8 cellular contexts compared by ENCODE assay signal in the genomic region with DNA sequence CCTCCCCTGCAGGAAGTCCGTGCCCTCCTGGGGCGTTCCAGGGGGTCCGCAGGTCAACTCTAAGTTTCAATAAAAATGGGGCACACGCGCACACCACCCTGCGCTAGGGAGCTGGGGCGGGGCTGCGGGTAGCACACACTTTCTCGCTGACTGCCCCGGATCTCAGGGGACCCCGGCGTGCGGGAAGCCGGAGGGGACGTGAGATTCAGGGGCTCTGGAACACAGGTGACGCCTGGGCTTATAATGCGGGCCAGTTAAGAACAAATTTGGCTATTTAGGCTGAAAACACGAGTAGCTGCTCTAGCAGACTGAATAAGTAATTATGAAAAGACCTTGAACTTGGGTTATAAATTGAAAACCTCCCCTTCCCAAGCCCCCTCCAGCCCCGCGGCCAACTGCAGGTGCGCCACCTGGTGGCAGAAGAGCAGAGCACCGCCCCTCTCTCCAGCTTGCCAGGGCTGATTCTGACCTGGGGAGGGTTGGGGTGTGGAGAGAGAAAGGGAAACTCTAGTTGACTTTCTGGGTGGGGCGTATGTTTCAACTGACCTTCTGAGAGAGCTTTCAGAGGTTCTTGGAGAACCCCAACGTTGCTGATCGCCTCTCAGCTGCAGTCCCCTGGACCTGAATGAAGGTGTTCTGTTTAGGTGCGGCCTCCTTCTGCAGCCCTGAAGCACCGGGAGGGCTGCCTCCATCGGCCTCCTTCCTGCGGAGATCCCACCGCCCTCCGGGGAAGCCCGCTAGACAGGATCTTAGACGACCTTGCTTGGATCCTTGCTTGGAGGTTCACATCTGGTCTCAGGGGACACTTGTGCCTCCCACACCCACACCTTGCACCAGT.
DNase-seq lines count a peak whose midpoint lies in the region; ATAC-seq and TF ChIP-seq lines count a peak whose summit lies in the region.

No MANE protein-coding gene starts in this region.

- H3K79me2 ChIP-seq in hepatocyte, result no peaks in the 10 kb centered on the region

- ATAC-seq in HG03175 (IDR thresholded peaks at IDR 0.05; ENCODE audit: unreplicated experiment), result peak; percentile 65

- H3K9me3 ChIP-seq in hepatocyte (ENCODE audit: low read depth), result no peaks in the 10 kb centered on the region

- TF ChIP-seq CTCF in hepatocyte (IDR thresholded peaks at IDR 0.05; ENCODE audit: poor library complexity) (peak; percentile 92), lower leg skin (IDR thresholded peaks at IDR 0.05) (no peak)

- no peak overlapping the region for H3K27ac ChIP-seq in hepatocyte

- no peaks in the 10 kb centered on the region for H3K27me3 ChIP-seq in hepatocyte

- WGBS in hepatocyte (ENCODE audit: low lambda C conversion rate, missing lambda C conversion rate), result 54% methylated on average over 33 of the region's 33 CpGs
- 15 to 35% methylated on average over 27 to 32 of the region's 33 CpGs for WGBS in lower leg skin, 2 donors

- no peaks in the 10 kb centered on the region for H3K4me1 ChIP-seq in hepatocyte (ENCODE audit: insufficient read depth)

- H3K36me3 ChIP-seq in hepatocyte (replicated peaks; ENCODE audit: insufficient read depth, low read depth), result no peaks in the 10 kb centered on the region

- intact Hi-C loops in lower leg skin (cut with DNase I; ENCODE audit: low total_unique reads), result no loop called here

- H2AFZ ChIP-seq in hepatocyte, result no peak overlapping the region

- DNase-seq in NCI-H2196 (lab: John Stamatoyannopoulos, UW; ENCODE audit: unreplicated experiment) (peak; percentile 0), NCI-H2196 treated with DMSO at 0.1 percent for 48 hours (lab: John Stamatoyannopoulos, UW; ENCODE audit: unreplicated experiment) (no peak), RPMI8226 (peak; percentile 40), hepatocyte (ENCODE audit: low spot score) (peak; percentile 57), lower leg skin (ENCODE audit: low spot score in 2 of 2) (no peak)
- peak; percentile 60 for DNase-seq in activated naive CD4-positive, alpha-beta T cell treated with anti-CD3 and anti-CD28 coated beads, Interleukin-2, amount 50 U/mL, for 16 hours
- peak; percentile 63 for DNase-seq in stimulated activated CD4-positive, alpha-beta T cell treated with anti-CD3 and anti-CD28 coated beads, Interleukin-15, amount 100 ng/mL, for 24 hours

- no peak for TF ChIP-seq POLR2A in lower leg skin (IDR thresholded peaks at IDR 0.05)

- H3K4me3 ChIP-seq in hepatocyte (no peak overlapping the region), lower leg skin (ENCODE audit: low read depth, poor library complexity, severe bottlenecking) (no peak overlapping the region)

- no peaks in the 10 kb centered on the region for H3K9me2 ChIP-seq in hepatocyte (replicated peaks; ENCODE audit: insufficient read depth)

- peak overlapping the region; percentile 60 for H3K4me2 ChIP-seq in hepatocyte

- no peaks in the 10 kb centered on the region for H4K20me1 ChIP-seq in hepatocyte (ENCODE audit: insufficient read depth, poor library complexity, severe bottlenecking)

Comparison
In these comparisons a context has a peak if more than half of its experiments do, and no peak if none do; other contexts are left out.
1. DNase-seq: peak in NCI-H2196 (single experiment), RPMI8226 (single experiment), activated naive CD4-positive, alpha-beta T cell treated with anti-CD3 and anti-CD28 coated beads, Interleukin-2, amount 50 U/mL, for 16 hours (single experiment), hepatocyte (single experiment) and stimulated activated CD4-positive, alpha-beta T cell treated with anti-CD3 and anti-CD28 coated beads, Interleukin-15, amount 100 ng/mL, for 24 hours (single experiment); none in NCI-H2196 treated with DMSO at 0.1 percent for 48 hours (single experiment) and lower leg skin (0 of 2).